In genomic region chr5:173785421-173785820, GRCh38 we compare ENCODE assay signal across 17 cellular contexts.
"Had no signal": no experiment of that assay in that cellular context is flagged by ENCODE, and none has a peak within 500 bp of the region (broad histone marks: within the 10 kb centered on the region; RNA-seq: fewer than 3 reads in every experiment).

No MANE protein-coding gene starts in this region.

- H3K9me3 Mint-ChIP-seq: activated CD4-positive, alpha-beta T cell treated with anti-CD3 and anti-CD28 coated beads, Interleukin-2, amount 10 ng/mL, durations not matched to agents 7 days and 5 days; activated naive CD4-positive, alpha-beta T cell treated with anti-CD3 and anti-CD28 coated beads, Interleukin-2, amount 50 U/mL, for 24 hours; activated T-helper 17 cell treated with anti-CD3 and anti-CD28 coated beads, Interleukin-2, amount 50 U/mL, for 72 hours; brain; central memory CD8-positive, alpha-beta T cell; effector memory CD8-positive, alpha-beta T cell; nephron had no signal

- H3K27ac Mint-ChIP-seq: activated CD4-positive, alpha-beta T cell treated with anti-CD3 and anti-CD28 coated beads, Interleukin-2, amount 10 ng/mL, durations not matched to agents 7 days and 5 days; activated naive CD4-positive, alpha-beta T cell treated with anti-CD3 and anti-CD28 coated beads, Interleukin-2, amount 50 U/mL, for 24 hours; activated T-helper 17 cell treated with anti-CD3 and anti-CD28 coated beads, Interleukin-2, amount 50 U/mL, for 72 hours; effector memory CD8-positive, alpha-beta T cell; nephron had no signal

- FAIRE-seq: keratinocyte, TTC549 had no signal

- H3K4me3 Mint-ChIP-seq: activated CD4-positive, alpha-beta T cell treated with anti-CD3 and anti-CD28 coated beads, Interleukin-2, amount 10 ng/mL, durations not matched to agents 7 days and 5 days; activated naive CD4-positive, alpha-beta T cell treated with anti-CD3 and anti-CD28 coated beads, Interleukin-2, amount 50 U/mL, for 24 hours; activated T-helper 17 cell treated with anti-CD3 and anti-CD28 coated beads, Interleukin-2, amount 50 U/mL, for 72 hours; brain; central memory CD8-positive, alpha-beta T cell; effector memory CD8-positive, alpha-beta T cell; nephron had no signal

- H3K36me3 Mint-ChIP-seq: activated naive CD4-positive, alpha-beta T cell treated with anti-CD3 and anti-CD28 coated beads, Interleukin-2, amount 50 U/mL, for 24 hours; brain had no signal

- DNase-seq: activated CD4-positive, alpha-beta T cell treated with anti-CD3 and anti-CD28 coated beads, Interleukin-2, amount 10 ng/mL, durations not matched to agents 7 days and 5 days; activated CD4-positive, CD25-positive, alpha-beta regulatory T cell; activated CD8-positive, alpha-beta memory T cell treated with anti-CD3 and anti-CD28 coated beads for 24 hours; effector memory CD8-positive, alpha-beta T cell; left ventricle myocardium superior; mesendoderm; sigmoid colon; stimulated activated naive CD4-positive, alpha-beta T cell treated with Interleukin-2 at 50 U/mL for 16 hours; upper lobe of left lung had no signal

- ATAC-seq: activated T-helper 17 cell treated with anti-CD3 and anti-CD28 coated beads, Interleukin-2, amount 50 U/mL, for 72 hours; effector memory CD8-positive, alpha-beta T cell; gastroesophageal sphincter; left ventricle myocardium superior had no signal

- H3K27me3 Mint-ChIP-seq: activated CD4-positive, alpha-beta T cell treated with anti-CD3 and anti-CD28 coated beads, Interleukin-2, amount 10 ng/mL, durations not matched to agents 7 days and 5 days; activated naive CD4-positive, alpha-beta T cell treated with anti-CD3 and anti-CD28 coated beads, Interleukin-2, amount 50 U/mL, for 24 hours; activated T-helper 17 cell treated with anti-CD3 and anti-CD28 coated beads, Interleukin-2, amount 50 U/mL, for 72 hours had no signal
